ENCODE assay signal across 23 cellular contexts in genomic region chr4:142085631-142086292, GRCh38.
"Had no signal": no experiment of that assay in that cellular context is flagged by ENCODE, and none has a peak within 500 bp of the region (broad histone marks: within the 10 kb centered on the region; RNA-seq: fewer than 3 reads in every experiment).

No MANE protein-coding gene starts in this region.

- FAIRE-seq: endothelial cell of umbilical vein had no signal

- H2AFZ ChIP-seq: hepatocyte had no signal

- H3K9me3 ChIP-seq: adrenal gland, gastroesophageal sphincter, left ventricle myocardium inferior, ovary, right lobe of liver, testis, uterus had no signal

- H3K4me1 ChIP-seq: left ventricle myocardium inferior, right lobe of liver, testis, uterus had no signal

- ATAC-seq: activated naive CD4-positive, alpha-beta T cell treated with anti-CD3 and anti-CD28 coated beads, Interleukin-2, amount 50 U/mL, for 72 hours; gastroesophageal sphincter; right lobe of liver; stimulated activated naive CD8-positive, alpha-beta T cell treated with anti-CD3 and anti-CD28 coated beads, Interleukin-15, Interleukin-2, amounts not matched to agents 100 U/mL and 50 U/mL, for 24 hours; WTC11 had no signal

- H3K79me2 ChIP-seq: hepatocyte had no signal

- H3K9me3 Mint-ChIP-seq: activated naive CD4-positive, alpha-beta T cell treated with anti-CD3 and anti-CD28 coated beads, Interleukin-2, amount 50 U/mL, for 72 hours; naive B cell; type B pancreatic cell; WTC11 had no signal

- DNase-seq: activated CD4-positive, alpha-beta T cell treated with anti-CD3 and anti-CD28 coated beads for 1 hour; activated CD8-positive, alpha-beta memory T cell treated with anti-CD3 and anti-CD28 coated beads for 24 hours; activated naive CD4-positive, alpha-beta T cell; adrenal gland; central memory CD4-positive, alpha-beta T cell; islet precursor cell; left ventricle myocardium inferior; naive B cell; ovary; right lobe of liver; stimulated activated CD4-positive, alpha-beta T cell treated with anti-CD3 and anti-CD28 coated beads, Interleukin-2, amount 100 ng/mL, for 48 hours; stimulated activated naive CD8-positive, alpha-beta T cell treated with anti-CD3 and anti-CD28 coated beads, Interleukin-15, Interleukin-2, amounts not matched to agents 100 U/mL and 50 U/mL, for 24 hours; T-helper 2 cell; testis; uterus had no signal

- H3K4me2 ChIP-seq: hepatocyte had no signal

- H3K27me3 Mint-ChIP-seq: naive B cell, progenitor cell of endocrine pancreas, type B pancreatic cell had no signal

- H3K27ac Mint-ChIP-seq: naive B cell, progenitor cell of endocrine pancreas, type B pancreatic cell, WTC11 had no signal

- H3K27ac ChIP-seq: adrenal gland, gastroesophageal sphincter, hepatocyte, left ventricle myocardium inferior, ovary, right lobe of liver, testis, uterus had no signal

- H3K4me3 Mint-ChIP-seq: naive B cell, type B pancreatic cell, WTC11 had no signal

- H3K36me3 Mint-ChIP-seq: naive B cell, type B pancreatic cell, WTC11 had no signal

- H3K4me3 ChIP-seq: adrenal gland, gastroesophageal sphincter, hepatocyte, left ventricle myocardium inferior, lung, ovary, right lobe of liver, testis, uterus had no signal

- H3K4me1 Mint-ChIP-seq: naive B cell, WTC11 had no signal

- H3K27me3 ChIP-seq: adrenal gland, gastroesophageal sphincter, hepatocyte, ovary, right lobe of liver, testis, uterus had no signal

- H3K36me3 ChIP-seq: adrenal gland, gastroesophageal sphincter, left ventricle myocardium inferior, ovary, right lobe of liver, uterus had no signal
